In the genomic region with DNA sequence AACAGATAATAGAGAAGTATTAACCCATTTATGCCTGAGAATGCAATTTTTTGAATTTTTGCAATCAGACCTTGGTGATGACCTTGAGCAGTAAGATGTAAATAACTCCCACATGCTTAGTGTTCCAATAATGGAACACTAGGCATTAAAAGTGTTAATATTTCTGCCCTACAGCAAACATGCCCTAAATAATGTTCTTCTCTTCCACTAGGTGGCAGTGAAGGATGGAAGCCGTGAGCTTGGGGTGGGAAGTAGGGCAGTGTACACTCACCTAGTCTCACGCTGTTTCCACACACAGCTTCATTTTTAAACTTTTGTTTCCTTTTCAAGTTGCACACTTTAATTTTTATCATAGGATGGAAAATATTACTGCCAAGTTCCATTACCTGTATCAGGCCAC, we compare ENCODE assay signal across 11 cellular contexts.
DNase-seq lines count a peak whose midpoint lies in the region; ATAC-seq, FAIRE-seq and TF ChIP-seq lines count a peak whose summit lies in the region.
"Had no signal": no experiment of that assay in that cellular context is flagged by ENCODE, and none has a peak within 500 bp of the region (broad histone marks: within the 10 kb centered on the region; RNA-seq: fewer than 3 reads in every experiment).

No MANE protein-coding gene starts in this region.

- H3K4me3 ChIP-seq in DND-41 (ENCODE audit: low read depth in 1 of 2, low read length in 2 of 2) (no peak overlapping the region), HepG2 (replicated peaks in 1 of 3; ENCODE audit: insufficient read depth in 1 of 3, low read depth in 2 of 3, low read length in 3 of 3) (no peak overlapping the region), lower leg skin (ENCODE audit: low read depth, poor library complexity, severe bottlenecking) (no peak overlapping the region)

- no peak for ATAC-seq in DND-41 (ENCODE audit: insufficient read depth, low read depth)
- no peak for ATAC-seq in HepG2
- ATAC-seq: esophagus mucosa had no signal

- no peak for DNase-seq in DND-41
- DNase-seq in KBM-7 = peak; percentile 1
- DNase-seq in SKM-1 treated with dmso at 0.1 percent for 144 hours (lab: John Stamatoyannopoulos, UW; ENCODE audit: unreplicated experiment) = peak; percentile 56
- DNase-seq in HepG2 (ENCODE audit: low spot score) = no peak
- no peak for DNase-seq in activated effector memory CD4-positive, alpha-beta T cell treated with Interleukin-2 at 50 U/mL for 16 hours
- no peak for DNase-seq in lower leg skin (ENCODE audit: low spot score in 2 of 2)
- DNase-seq in activated CD8-positive, alpha-beta memory T cell treated with anti-CD3 and anti-CD28 coated beads for 24 hours = no peak
- DNase-seq in AG08396 (ENCODE audit: low spot score) = no peak
- DNase-seq: NCI-H1436 had no signal

- H3K36me3 ChIP-seq in DND-41 (ENCODE audit: insufficient read depth, low read length) (no peaks in the 10 kb centered on the region), HepG2 (replicated peaks in 1 of 2; ENCODE audit: control insufficient read depth in 1 of 2, insufficient read depth in 2 of 2, low read length in 2 of 2) (no peaks in the 10 kb centered on the region)

- CTCF ChIA-PET in HepG2 (lab: Yijun Ruan, JAX; ENCODE audit: low intra/inter-chr PET ratio, low total read pairs) = no interaction called here

- intact Hi-C loops in HepG2 (cut with micrococcal nuclease; ENCODE audit: unreplicated experiment) (loop anchor here (5.0 kb wide), 1 partner anchor 590 kb away; no protein-coding TSS in a partner anchor), lower leg skin (cut with DNase I; ENCODE audit: low total_unique reads) (no loop called here)

- H3K4me1 ChIP-seq in DND-41 (ENCODE audit: insufficient read depth, low read length) = no peaks in the 10 kb centered on the region
- H3K4me1 ChIP-seq in HepG2 (ENCODE audit: insufficient read depth, low read length) = no peaks in the 10 kb centered on the region

- in situ Hi-C loops in KBM-7 (cut with MboI; ENCODE audit: low pct_unique_long_range_greater_than_20kb, low sequenced_read_pairs) (no loop called here), HepG2 (cut with HindIII; ENCODE audit: extremely low pct_ligation_motif_present, low pct_unique_long_range_greater_than_20kb) (no loop called here)

- TF ChIP-seq EP300 in HepG2 (IDR thresholded peaks at IDR 0.05; ENCODE audit: low read depth in 2 of 2, low read length in 2 of 2) = no peak
- TF ChIP-seq EP300 in HepG2 (CRISPR knock-in tag; IDR thresholded peaks at IDR 0.05; ENCODE audit: borderline replicate concordance) = no peak

- H4K20me1 ChIP-seq in DND-41 (ENCODE audit: insufficient read depth, low read length) (no peaks in the 10 kb centered on the region), HepG2 (ENCODE audit: insufficient read depth, low read length) (no peaks in the 10 kb centered on the region)

- H3K79me2 ChIP-seq in DND-41 (ENCODE audit: insufficient read depth, low read length) = no peaks in the 10 kb centered on the region
- H3K79me2 ChIP-seq in HepG2 (ENCODE audit: insufficient read depth, low read length) = no peaks in the 10 kb centered on the region

- H3K27ac ChIP-seq in DND-41 (ENCODE audit: low read length) = no peak overlapping the region
- H3K27ac ChIP-seq in HepG2 (ENCODE audit: extremely low read length, insufficient read depth, low read length) = no peak overlapping the region

- H3K27me3 ChIP-seq in DND-41 (ENCODE audit: insufficient read depth, low read length, poor library complexity) (no peaks in the 10 kb centered on the region), HepG2 (ENCODE audit: control insufficient read depth in 1 of 2, insufficient read depth in 2 of 2, low read length in 2 of 2) (no peaks in the 10 kb centered on the region)

- no peak for TF ChIP-seq RAD21 in HepG2 (CRISPR knock-in tag; IDR thresholded peaks at IDR 0.05)

- no peak for FAIRE-seq in HepG2 (lab: Jason Lieb, UNC)
- FAIRE-seq: urothelium cell line had no signal

- no peak overlapping the region for H3K9ac ChIP-seq in DND-41 (ENCODE audit: low read depth, low read length)
- no peak overlapping the region for H3K9ac ChIP-seq in HepG2 (ENCODE audit: insufficient read depth, low read depth, low read length)

- peaks cover 9% of the 10 kb centered on the region for H3K9me3 ChIP-seq in DND-41 (ENCODE audit: insufficient read depth, low read length, severe bottlenecking)
- H3K9me3 ChIP-seq in HepG2 (ENCODE audit: low read length) = peaks cover 90% of the 10 kb centered on the region

- TF ChIP-seq CTCF in DND-41 (IDR thresholded peaks at IDR 0.05; ENCODE audit: borderline replicate concordance, extremely low read depth, low read length, poor library complexity, severe bottlenecking) = peak; percentile 41
- 0 out of 2 replicates have a peak, but pooled peaks have one; percentile 13 for TF ChIP-seq CTCF in HepG2 (CRISPR knock-in tag; IDR thresholded peaks at IDR 0.05)
- no peak for TF ChIP-seq CTCF in lower leg skin (IDR thresholded peaks at IDR 0.05)

- H3K4me2 ChIP-seq in DND-41 (ENCODE audit: insufficient read depth, low read length) (no peak overlapping the region), HepG2 (ENCODE audit: low read depth, low read length) (no peak overlapping the region)

- TF ChIP-seq POLR2A in HepG2 (IDR thresholded peaks at IDR 0.05; ENCODE audit: insufficient read depth in 1 of 2, low read depth in 2 of 2, low read length in 2 of 2) = no peak
- no peak for TF ChIP-seq POLR2A in lower leg skin (IDR thresholded peaks at IDR 0.05)

- BruUV-seq in HepG2 (replicated peaks; lab: Mats Ljungman, UMichigan) = no TSS peak

- WGBS in HepG2 (ENCODE audit: low lambda C conversion rate) = 2% methylated on average over 2 of the region's 2 CpGs
- WGBS in lower leg skin, 2 donors = 55 to 68% methylated on average over 2 of the region's 2 CpGs

- H2AFZ ChIP-seq in DND-41 (ENCODE audit: low read depth, low read length) (no peak overlapping the region), HepG2 (ENCODE audit: low read length) (no peak overlapping the region)

- POLR2A ChIA-PET in HepG2 (lab: Yijun Ruan, JAX) = no interaction called here

TF ChIP-seq in HepG2, 621 proteins besides CTCF, POLR2A, EP300 and RAD21:
- TF ChIP-seq MLLT10 (CRISPR knock-in tag; IDR thresholded peaks at IDR 0.05) (no peak), STAG1 (CRISPR knock-in tag; IDR thresholded peaks at IDR 0.05) (peak; percentile 43), HDAC2 (CRISPR knock-in tag; IDR thresholded peaks at IDR 0.05) (no peak)

Comparison
In these comparisons a context has a peak if more than half of its experiments do, and no peak if none do; other contexts are left out.
1. DNase-seq: peak in KBM-7 (single experiment) and SKM-1 treated with dmso at 0.1 percent for 144 hours (single experiment); none in DND-41 (single experiment), HepG2 (single experiment), activated effector memory CD4-positive, alpha-beta T cell treated with Interleukin-2 at 50 U/mL for 16 hours (single experiment), lower leg skin (0 of 2), activated CD8-positive, alpha-beta memory T cell treated with anti-CD3 and anti-CD28 coated beads for 24 hours (single experiment) and AG08396 (single experiment).
2. CTCF ChIP-seq: peak in DND-41 (single experiment) and HepG2 (single experiment); none in lower leg skin (0 of 3).